9 cellular contexts compared by ENCODE assay signal in genomic region chr1:21909787-21910503, GRCh38. TPM values are rescaled to one million over a fixed set of nuclear protein-coding genes. Genes with fewer than 3 reads are reported as not detected.
DNase-seq lines count a peak whose midpoint lies in the region; ATAC-seq and TF ChIP-seq lines count a peak whose summit lies in the region.
"Had no signal": no experiment of that assay in that cellular context is flagged by ENCODE, and none has a peak within 500 bp of the region (broad histone marks: within the 10 kb centered on the region; RNA-seq: fewer than 3 reads in every experiment).

No MANE protein-coding gene starts in this region.

- intact Hi-C loops in cardiac septum (cut with DNase I), result loop anchor here (2.0 kb wide), 1 partner anchor 29 kb away; no protein-coding TSS in a partner anchor

- H3K4me1 ChIP-seq in GM23248 (ENCODE audit: insufficient read depth) (peaks cover 78% of the 10 kb centered on the region), smooth muscle cell (ENCODE audit: low read depth) (peaks cover 45% of the 10 kb centered on the region)

- no peak for ATAC-seq in HG03442 (IDR thresholded peaks at IDR 0.05; ENCODE audit: unreplicated experiment)
- ATAC-seq: mucosa of descending colon had no signal

- peak overlapping the region; percentile 79 for H3K9ac ChIP-seq in GM23248
- H3K9ac ChIP-seq in smooth muscle cell (ENCODE audit: low read depth), result peak overlapping the region; percentile 53

- H2AFZ ChIP-seq in GM23248 (no peak overlapping the region), smooth muscle cell (ENCODE audit: low read depth) (peak overlapping the region; percentile 54)

- H3K9me3 ChIP-seq in GM23248 (ENCODE audit: low read depth) (no peaks in the 10 kb centered on the region), smooth muscle cell (replicated peaks; ENCODE audit: low read depth) (no peaks in the 10 kb centered on the region)
- H3K9me3 ChIP-seq: mucosa of descending colon had no signal

- TF ChIP-seq CTCF in smooth muscle cell (IDR thresholded peaks at IDR 0.05; ENCODE audit: borderline replicate concordance, insufficient read depth, poor library complexity, severe bottlenecking), result no peak

- H3F3A ChIP-seq in GM23248 (ENCODE audit: insufficient read depth) (peaks cover 73% of the 10 kb centered on the region), smooth muscle cell (ENCODE audit: low read depth) (peaks cover 47% of the 10 kb centered on the region)

- peaks cover 92% of the 10 kb centered on the region for H3K79me2 ChIP-seq in GM23248 (ENCODE audit: insufficient read depth)
- peaks cover 23% of the 10 kb centered on the region for H3K79me2 ChIP-seq in smooth muscle cell (ENCODE audit: low read depth)

- H3K9me2 ChIP-seq in GM23248 (ENCODE audit: insufficient read depth), result no peaks in the 10 kb centered on the region

- peak overlapping the region; percentile 33 for H3K4me2 ChIP-seq in GM23248 (ENCODE audit: unreplicated experiment)
- peak overlapping the region; percentile 13 for H3K4me2 ChIP-seq in smooth muscle cell

- in situ Hi-C loops in GM23248 (cut with MboI), result no loop called here

- H3K4me3 ChIP-seq in GM23248 (no peak overlapping the region), smooth muscle cell (no peak overlapping the region)
- H3K4me3 ChIP-seq: mucosa of descending colon had no signal

- peak; percentile 81 for DNase-seq in GM23248
- peak; percentile 18 to 44 (median 36) for DNase-seq in activated CD8-positive, alpha-beta memory T cell treated with anti-CD3 and anti-CD28 coated beads for 48 hours (ENCODE audit: low read depth in 2 of 3, low spot score in 2 of 3)
- DNase-seq in cardiac septum (ENCODE audit: low spot score), result peak; percentile 89
- no peak for DNase-seq in smooth muscle cell (lab: John Stamatoyannopoulos, UW; ENCODE audit: unreplicated experiment)
- DNase-seq in A172 (ENCODE audit: low spot score), result no peak
- DNase-seq in cerebellar cortex (ENCODE audit: low spot score), result no peak
- no peak for DNase-seq in inferior parietal cortex (ENCODE audit: extremely low spot score)

- H4K20me1 ChIP-seq in GM23248 (ENCODE audit: insufficient read depth), result no peaks in the 10 kb centered on the region
- peaks cover 17% of the 10 kb centered on the region for H4K20me1 ChIP-seq in smooth muscle cell (ENCODE audit: low read depth)

- H3K27ac ChIP-seq in GM23248, result peak overlapping the region; percentile 96
- peak overlapping the region; percentile 82 for H3K27ac ChIP-seq in smooth muscle cell (ENCODE audit: low read depth)

- H3K27me3 ChIP-seq in GM23248 (replicated peaks; ENCODE audit: insufficient read depth) (no peaks in the 10 kb centered on the region), smooth muscle cell (ENCODE audit: low read depth) (no peaks in the 10 kb centered on the region)

- WGBS in GM23248 (ENCODE audit: low coverage in 1 of 2, low lambda C conversion rate in 2 of 2, missing lambda C conversion rate in 2 of 2), 2 experiments, result 25 to 31% methylated on average over 9 of the region's 9 CpGs
- WGBS in smooth muscle cell (ENCODE audit: low lambda C conversion rate), result 29% methylated on average over 8 of the region's 9 CpGs

- H3K36me3 ChIP-seq in GM23248 (ENCODE audit: low read depth) (peaks cover 5% of the 10 kb centered on the region; the same call in 1 of the 2 replicates), smooth muscle cell (ENCODE audit: low read depth) (no peaks in the 10 kb centered on the region)

RNA-seq across cellular contexts. Expression of gene HSPG2, which starts 27.2 kb away (rescaled TPM):
- total RNA-seq in GM23248 (2014; rRNA removed; shearing (Covaris generic)), result 407 and 458 TPM in 2 replicates
- polyA plus RNA-seq in GM23248 (2016; fragmentation: Nextera tagmentation; extraction: Ambion mirVana) (123 and 126 TPM in 2 replicates), smooth muscle cell (46.7 and 55.4 TPM in 2 replicates)
- total RNA-seq in cardiac septum (506 TPM), smooth muscle cell (26.4 and 40.7 TPM in 2 replicates)
- total RNA-seq in A172 (2014; rRNA removed; shearing (Covaris generic)), result 17.9 and 18.3 TPM in 2 replicates

Comparison
In these comparisons a context has a peak if more than half of its experiments do, and no peak if none do; other contexts are left out.
1. DNase-seq: peak in GM23248 (single experiment), activated CD8-positive, alpha-beta memory T cell treated with anti-CD3 and anti-CD28 coated beads for 48 hours (3 of 3) and cardiac septum (single experiment); none in smooth muscle cell (single experiment), A172 (single experiment), cerebellar cortex (single experiment) and inferior parietal cortex (single experiment).